In the genomic region with DNA sequence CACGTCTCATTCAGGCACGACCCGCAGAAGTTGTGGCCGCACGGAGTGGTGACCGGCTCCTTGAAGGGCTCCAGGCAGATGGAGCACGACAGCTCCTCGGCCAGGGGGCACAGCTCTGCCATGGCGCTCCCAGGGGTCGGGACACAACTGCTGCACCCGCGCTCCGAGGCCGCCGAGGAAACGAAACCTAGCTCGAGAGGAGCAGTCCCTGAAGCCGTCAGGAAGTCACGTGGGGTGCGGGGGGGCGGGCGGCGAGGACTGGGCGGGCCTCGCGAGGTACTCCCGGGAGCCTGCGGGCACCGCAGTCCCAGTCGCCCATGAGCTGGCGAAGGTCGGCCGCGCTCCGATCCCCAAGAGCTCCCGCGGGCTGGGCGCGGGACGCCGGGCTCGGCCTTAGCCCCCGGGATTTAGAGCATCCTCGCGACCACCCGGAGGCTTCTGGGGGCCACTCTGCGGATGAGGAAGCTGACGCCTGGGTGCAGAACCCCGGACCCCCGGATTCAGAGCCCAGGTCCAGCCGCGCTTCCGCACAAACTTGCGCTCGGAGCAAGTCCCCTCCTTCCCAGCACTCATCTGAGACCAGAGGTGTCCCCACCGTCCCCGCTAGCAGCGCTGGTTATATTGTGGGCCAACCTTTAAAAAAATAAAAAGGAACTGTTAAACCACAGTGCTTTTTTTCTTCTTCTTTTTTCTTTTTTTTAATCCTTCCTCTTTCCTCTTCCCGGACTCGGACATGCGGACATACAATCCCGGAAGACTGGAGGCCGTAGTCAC, we compare ENCODE assay signal across 1 cellular context.
TF ChIP-seq lines count a peak whose summit lies in the region.

TSS of gene TRIM25 (minus strand) at position 183 of the 774 bp plus-strand sequence. CDS start at position 122, 61 bp downstream.

TF ChIP-seq in GM12878, 131 proteins besides CTCF, POLR2A, EP300 and RAD21 (continued from another document and continues in another):
- TF ChIP-seq NKRF (conservative IDR thresholded peaks at IDR 0.05): peak; percentile 88
- TF ChIP-seq ESRRA (IDR thresholded peaks at IDR 0.05; ENCODE audit: low read length): no peak
- peak; percentile 72 for TF ChIP-seq CHD2 (IDR thresholded peaks at IDR 0.05; ENCODE audit: borderline replicate concordance, low read depth, low read length)
- 0 out of 2 replicates have a peak, but pooled peaks have one; percentile 2 for TF ChIP-seq CREB1 (IDR thresholded peaks at IDR 0.05; ENCODE audit: low read depth)
- TF ChIP-seq HDGF (IDR thresholded peaks at IDR 0.05): peak; percentile 71; the same call in 1 of the 2 replicates
- peak; percentile 50; the same call in 1 of the 2 replicates for TF ChIP-seq ATF3 (IDR thresholded peaks at IDR 0.05; ENCODE audit: borderline replicate concordance, extremely low read depth, low read depth, low read length)
- TF ChIP-seq IKZF2 (IDR thresholded peaks at IDR 0.05): peak; percentile 61 to 67; a peak in 2 of 4 replicates
- TF ChIP-seq TAF1 (IDR thresholded peaks at IDR 0.05; ENCODE audit: borderline replicate concordance, low read depth, low read length): peak; percentile 91
- peak; percentile 96 for TF ChIP-seq USF1 (IDR thresholded peaks at IDR 0.05; ENCODE audit: borderline replicate concordance, extremely low read length, insufficient read depth, low read depth, low read length)
- TF ChIP-seq USF2 (IDR thresholded peaks at IDR 0.05; ENCODE audit: borderline replicate concordance, low read depth, low read length): peak; percentile 73
- TF ChIP-seq, protein P1, sequence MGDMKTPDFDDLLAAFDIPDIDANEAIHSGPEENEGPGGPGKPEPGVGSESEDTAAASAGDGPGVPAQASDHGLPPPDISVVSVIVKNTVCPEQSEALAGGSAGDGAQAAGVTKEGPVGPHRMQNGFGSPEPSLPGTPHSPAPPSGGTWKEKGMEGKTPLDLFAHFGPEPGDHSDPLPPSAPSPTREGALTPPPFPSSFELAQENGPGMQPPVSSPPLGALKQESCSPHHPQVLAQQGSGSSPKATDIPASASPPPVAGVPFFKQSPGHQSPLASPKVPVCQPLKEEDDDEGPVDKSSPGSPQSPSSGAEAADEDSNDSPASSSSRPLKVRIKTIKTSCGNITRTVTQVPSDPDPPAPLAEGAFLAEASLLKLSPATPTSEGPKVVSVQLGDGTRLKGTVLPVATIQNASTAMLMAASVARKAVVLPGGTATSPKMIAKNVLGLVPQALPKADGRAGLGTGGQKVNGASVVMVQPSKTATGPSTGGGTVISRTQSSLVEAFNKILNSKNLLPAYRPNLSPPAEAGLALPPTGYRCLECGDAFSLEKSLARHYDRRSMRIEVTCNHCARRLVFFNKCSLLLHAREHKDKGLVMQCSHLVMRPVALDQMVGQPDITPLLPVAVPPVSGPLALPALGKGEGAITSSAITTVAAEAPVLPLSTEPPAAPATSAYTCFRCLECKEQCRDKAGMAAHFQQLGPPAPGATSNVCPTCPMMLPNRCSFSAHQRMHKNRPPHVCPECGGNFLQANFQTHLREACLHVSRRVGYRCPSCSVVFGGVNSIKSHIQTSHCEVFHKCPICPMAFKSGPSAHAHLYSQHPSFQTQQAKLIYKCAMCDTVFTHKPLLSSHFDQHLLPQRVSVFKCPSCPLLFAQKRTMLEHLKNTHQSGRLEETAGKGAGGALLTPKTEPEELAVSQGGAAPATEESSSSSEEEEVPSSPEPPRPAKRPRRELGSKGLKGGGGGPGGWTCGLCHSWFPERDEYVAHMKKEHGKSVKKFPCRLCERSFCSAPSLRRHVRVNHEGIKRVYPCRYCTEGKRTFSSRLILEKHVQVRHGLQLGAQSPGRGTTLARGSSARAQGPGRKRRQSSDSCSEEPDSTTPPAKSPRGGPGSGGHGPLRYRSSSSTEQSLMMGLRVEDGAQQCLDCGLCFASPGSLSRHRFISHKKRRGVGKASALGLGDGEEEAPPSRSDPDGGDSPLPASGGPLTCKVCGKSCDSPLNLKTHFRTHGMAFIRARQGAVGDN (IDR thresholded peaks at IDR 0.05): peak; percentile 88
- TF ChIP-seq E2F8 (IDR thresholded peaks at IDR 0.05; ENCODE audit: low read depth, partially characterized antibody): no peak
- 0 out of 2 replicates have a peak, but pooled peaks have one; percentile 66 for TF ChIP-seq ASH2L (IDR thresholded peaks at IDR 0.05; ENCODE audit: borderline replicate concordance, low read depth)
- TF ChIP-seq LARP7 (IDR thresholded peaks at IDR 0.05): peak; percentile 58; the same call in 1 of the 2 replicates
- peak; percentile 3; the same call in 1 of the 2 replicates for TF ChIP-seq SPI1 (IDR thresholded peaks at IDR 0.05; ENCODE audit: borderline replicate concordance, insufficient read depth, low read depth, low read length)
- 0 out of 2 replicates have a peak, but pooled peaks have one; percentile 21 for TF ChIP-seq FOXK2 (IDR thresholded peaks at IDR 0.05)
- TF ChIP-seq HDAC6 (IDR thresholded peaks at IDR 0.05; ENCODE audit: unreplicated experiment): peak; percentile 45
- no peak for TF ChIP-seq NFYA (IDR thresholded peaks at IDR 0.05; ENCODE audit: borderline replicate concordance, low read depth, low read length)
- TF ChIP-seq ATF7 (IDR thresholded peaks at IDR 0.05; ENCODE audit: low read depth): no peak
- TF ChIP-seq RB1 (IDR thresholded peaks at IDR 0.05; ENCODE audit: borderline replicate concordance): peak; percentile 83; the same call in 1 of the 2 replicates
- no peak for TF ChIP-seq BRCA1 (IDR thresholded peaks at IDR 0.05; ENCODE audit: low read depth, low read length)
- TF ChIP-seq BCL3 (IDR thresholded peaks at IDR 0.05; ENCODE audit: borderline replicate concordance, insufficient read depth, low read depth, low read length, poor library complexity, severe bottlenecking): peak; percentile 38
- TF ChIP-seq YY1 (IDR thresholded peaks at IDR 0.05; ENCODE audit: low read depth, low read length): peak; percentile 66
- TF ChIP-seq CBFB (IDR thresholded peaks at IDR 0.05; ENCODE audit: low read depth): peak; percentile 65
- peak; percentile 85 for TF ChIP-seq TCF3 (IDR thresholded peaks at IDR 0.05; ENCODE audit: borderline replicate concordance, insufficient read depth, low read depth, low read length)
- TF ChIP-seq ETV6 (conservative IDR thresholded peaks at IDR 0.05 in 1 of 2, IDR thresholded peaks at IDR 0.05 in 1 of 2; ENCODE audit: borderline replicate concordance in 1 of 2, low read depth in 1 of 2): peak in 1 of 2 experiments; percentile 50; a peak in 2 of 4 replicates
- TF ChIP-seq SIN3A (IDR thresholded peaks at IDR 0.05; ENCODE audit: low read depth, low read length): no peak
- TF ChIP-seq POU2F2 (IDR thresholded peaks at IDR 0.05; ENCODE audit: borderline replicate concordance, low read depth, low read length): peak; percentile 90; the same call in 2 of the 3 replicates
- peak; percentile 86 for TF ChIP-seq RAD51 (IDR thresholded peaks at IDR 0.05)
- TF ChIP-seq ZNF24 (IDR thresholded peaks at IDR 0.05): peak; percentile 61; the same call in 1 of the 2 replicates
- TF ChIP-seq BHLHE40 (IDR thresholded peaks at IDR 0.05; ENCODE audit: borderline replicate concordance in 1 of 2, low read depth in 2 of 2, low read length in 1 of 2): peak; percentile 81 to 90
- peak; percentile 93 for TF ChIP-seq PML (IDR thresholded peaks at IDR 0.05; ENCODE audit: low read length)
- no peak for TF ChIP-seq TARDBP (IDR thresholded peaks at IDR 0.05; ENCODE audit: borderline replicate concordance)
- peak; percentile 98 for TF ChIP-seq POLR2AphosphoS5 (IDR thresholded peaks at IDR 0.05; ENCODE audit: low read length)
- TF ChIP-seq BCL11A (IDR thresholded peaks at IDR 0.05; ENCODE audit: low read depth, low read length): peak; percentile 12; the same call in 1 of the 2 replicates
- TF ChIP-seq, protein P2, sequence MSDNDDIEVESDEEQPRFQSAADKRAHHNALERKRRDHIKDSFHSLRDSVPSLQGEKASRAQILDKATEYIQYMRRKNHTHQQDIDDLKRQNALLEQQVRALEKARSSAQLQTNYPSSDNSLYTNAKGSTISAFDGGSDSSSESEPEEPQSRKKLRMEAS (IDR thresholded peaks at IDR 0.05; ENCODE audit: low read depth, low read length): peak; percentile 91
- 0 out of 2 replicates have a peak, but pooled peaks have one; percentile 32 for TF ChIP-seq EED (IDR thresholded peaks at IDR 0.05; ENCODE audit: low read depth)
- TF ChIP-seq ZSCAN29 (IDR thresholded peaks at IDR 0.05): peak; percentile 25; the same call in 1 of the 2 replicates
- TF ChIP-seq BMI1 (IDR thresholded peaks at IDR 0.05; ENCODE audit: borderline replicate concordance): 0 out of 2 replicates have a peak, but pooled peaks have one; percentile 23
- TF ChIP-seq MEF2B (IDR thresholded peaks at IDR 0.05; ENCODE audit: partially characterized antibody, poor library complexity, severe bottlenecking): peak; percentile 24
- no peak for TF ChIP-seq TCF7 (IDR thresholded peaks at IDR 0.05; ENCODE audit: borderline replicate concordance)
- peak; percentile 87 for TF ChIP-seq BACH1 (IDR thresholded peaks at IDR 0.05; ENCODE audit: borderline replicate concordance)
- TF ChIP-seq ZNF384 (IDR thresholded peaks at IDR 0.05; ENCODE audit: borderline replicate concordance, low read depth, low read length): peak; percentile 68
- peak; percentile 73; the same call in 1 of the 2 replicates for TF ChIP-seq GATAD2B (conservative IDR thresholded peaks at IDR 0.05; ENCODE audit: low read depth)
- TF ChIP-seq, protein P3, sequence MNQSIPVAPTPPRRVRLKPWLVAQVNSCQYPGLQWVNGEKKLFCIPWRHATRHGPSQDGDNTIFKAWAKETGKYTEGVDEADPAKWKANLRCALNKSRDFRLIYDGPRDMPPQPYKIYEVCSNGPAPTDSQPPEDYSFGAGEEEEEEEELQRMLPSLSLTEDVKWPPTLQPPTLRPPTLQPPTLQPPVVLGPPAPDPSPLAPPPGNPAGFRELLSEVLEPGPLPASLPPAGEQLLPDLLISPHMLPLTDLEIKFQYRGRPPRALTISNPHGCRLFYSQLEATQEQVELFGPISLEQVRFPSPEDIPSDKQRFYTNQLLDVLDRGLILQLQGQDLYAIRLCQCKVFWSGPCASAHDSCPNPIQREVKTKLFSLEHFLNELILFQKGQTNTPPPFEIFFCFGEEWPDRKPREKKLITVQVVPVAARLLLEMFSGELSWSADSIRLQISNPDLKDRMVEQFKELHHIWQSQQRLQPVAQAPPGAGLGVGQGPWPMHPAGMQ (IDR thresholded peaks at IDR 0.05; ENCODE audit: borderline replicate concordance): no peak
- 0 out of 2 replicates have a peak, but pooled peaks have one; percentile 47 for TF ChIP-seq NBN (IDR thresholded peaks at IDR 0.05)
- TF ChIP-seq EGR1 (IDR thresholded peaks at IDR 0.05; ENCODE audit: borderline replicate concordance in 1 of 2, low read depth in 2 of 2, low read length in 2 of 2): peak in 1 of 2 experiments; percentile 53; a peak in 1 of 3 replicates
- no peak for TF ChIP-seq CBX3 (IDR thresholded peaks at IDR 0.05; ENCODE audit: borderline replicate concordance, low read depth)
- TF ChIP-seq IKZF1 (conservative IDR thresholded peaks at IDR 0.05): peak; percentile 89
